In genomic region chrX:95509474-95509873, GRCh38 we compare ENCODE assay signal across 29 cellular contexts.
"Had no signal": no experiment of that assay in that cellular context is flagged by ENCODE, and none has a peak within 500 bp of the region (broad histone marks: within the 10 kb centered on the region; RNA-seq: fewer than 3 reads in every experiment).

No MANE protein-coding gene starts in this region.

- H3K27me3 ChIP-seq: stomach, suprapubic skin, testis, thyroid gland, tibial artery, tibial nerve, transverse colon, upper lobe of left lung, upper lobe of right lung, uterus, vagina had no signal

- H3K27ac Mint-ChIP-seq: stimulated activated effector memory CD8-positive, alpha-beta T cell treated with anti-CD3 and anti-CD28 coated beads, Interleukin-12 subunit alpha, Interleukin-12 subunit beta, amount 100 ng/mL, for 72 hours; stimulated activated memory B cell treated with anti-CD40 and anti-IgM and Interleukin-4, amounts not matched to agents 10 μg/mL and 1 μg/mL and 100 μg/mL, for 72 hours; stimulated activated naive B cell treated with anti-CD40 and anti-IgM and Interleukin-4, amounts not matched to agents 10 μg/mL and 1 μg/mL and 100 μg/mL, for 72 hours; stimulated activated naive CD8-positive, alpha-beta T cell treated with anti-CD3 and anti-CD28 coated beads, Interleukin-15, amount 100 ng/mL, for 72 hours; stimulated activated naive CD8-positive, alpha-beta T cell treated with anti-CD3 and anti-CD28 coated beads, Interleukin-15, Interleukin-2, amounts not matched to agents 100 ng/mL and 50 ng/mL, for 24 hours; type B pancreatic cell had no signal

- H3K27ac ChIP-seq: stomach, suprapubic skin, testis, thoracic aorta, thyroid gland, tibial artery, tibial nerve, transverse colon, upper lobe of left lung, upper lobe of right lung, uterus, vagina had no signal

- H3K9me3 Mint-ChIP-seq: stimulated activated naive CD8-positive, alpha-beta T cell treated with anti-CD3 and anti-CD28 coated beads, Interleukin-15, amount 100 ng/mL, for 72 hours; stimulated activated naive CD8-positive, alpha-beta T cell treated with anti-CD3 and anti-CD28 coated beads, Interleukin-15, Interleukin-2, amounts not matched to agents 100 ng/mL and 50 ng/mL, for 24 hours; type B pancreatic cell had no signal

- H3K36me3 Mint-ChIP-seq: stimulated activated effector memory CD8-positive, alpha-beta T cell treated with anti-CD3 and anti-CD28 coated beads, Interleukin-12 subunit alpha, Interleukin-12 subunit beta, amount 100 ng/mL, for 72 hours; stimulated activated memory B cell treated with anti-CD40 and anti-IgM and Interleukin-4, amounts not matched to agents 10 μg/mL and 1 μg/mL and 100 μg/mL, for 72 hours; stimulated activated naive B cell treated with anti-CD40 and anti-IgM and Interleukin-4, amounts not matched to agents 10 μg/mL and 1 μg/mL and 100 μg/mL, for 72 hours; type B pancreatic cell had no signal

- H3K4me3 Mint-ChIP-seq: stimulated activated effector memory CD8-positive, alpha-beta T cell treated with anti-CD3 and anti-CD28 coated beads, Interleukin-12 subunit alpha, Interleukin-12 subunit beta, amount 100 ng/mL, for 72 hours; stimulated activated memory B cell treated with anti-CD40 and anti-IgM and Interleukin-4, amounts not matched to agents 10 μg/mL and 1 μg/mL and 100 μg/mL, for 72 hours; stimulated activated naive B cell treated with anti-CD40 and anti-IgM and Interleukin-4, amounts not matched to agents 10 μg/mL and 1 μg/mL and 100 μg/mL, for 72 hours; stimulated activated naive CD8-positive, alpha-beta T cell treated with anti-CD3 and anti-CD28 coated beads, Interleukin-15, amount 100 ng/mL, for 72 hours; stimulated activated naive CD8-positive, alpha-beta T cell treated with anti-CD3 and anti-CD28 coated beads, Interleukin-15, Interleukin-2, amounts not matched to agents 100 ng/mL and 50 ng/mL, for 24 hours; type B pancreatic cell had no signal

- H3K9me3 ChIP-seq: suprapubic skin, testis, thoracic aorta, thyroid gland, transverse colon, upper lobe of left lung, upper lobe of right lung, uterus, vagina had no signal

- H3K36me3 ChIP-seq: stomach, suprapubic skin, thoracic aorta, thyroid gland, tibial artery, tibial nerve, transverse colon, upper lobe of left lung, upper lobe of right lung, uterus, vagina had no signal

- H3K4me1 Mint-ChIP-seq: stimulated activated effector memory CD8-positive, alpha-beta T cell treated with anti-CD3 and anti-CD28 coated beads, Interleukin-12 subunit alpha, Interleukin-12 subunit beta, amount 100 ng/mL, for 72 hours; stimulated activated memory B cell treated with anti-CD40 and anti-IgM and Interleukin-4, amounts not matched to agents 10 μg/mL and 1 μg/mL and 100 μg/mL, for 72 hours; stimulated activated naive B cell treated with anti-CD40 and anti-IgM and Interleukin-4, amounts not matched to agents 10 μg/mL and 1 μg/mL and 100 μg/mL, for 72 hours; stimulated activated naive CD8-positive, alpha-beta T cell treated with anti-CD3 and anti-CD28 coated beads, Interleukin-15, amount 100 ng/mL, for 72 hours had no signal

- H3K4me3 ChIP-seq: stomach, suprapubic skin, testis, thoracic aorta, thyroid gland, tibial artery, tibial nerve, transverse colon, upper lobe of left lung, upper lobe of right lung, uterus, vagina had no signal

- FAIRE-seq: urothelium cell line had no signal

- DNase-seq: stimulated activated CD4-positive, alpha-beta T cell treated with anti-CD3 and anti-CD28 coated beads, Interleukin-2, amount 100 ng/mL, for 48 hours; stimulated activated CD4-positive, alpha-beta T cell treated with anti-CD3 and anti-CD28 coated beads, Interleukin-4, amount 100 ng/mL, for 1 hour; stimulated activated CD4-positive, alpha-beta T cell treated with anti-CD3 and anti-CD28 coated beads, Interleukin-4, amount 100 ng/mL, for 24 hours; stimulated activated CD4-positive, alpha-beta T cell treated with anti-CD3 and anti-CD28 coated beads, Interleukin-4, amount 100 ng/mL, for 4 hours; stimulated activated CD8-positive, alpha-beta memory T cell treated with anti-CD3 and anti-CD28 coated beads, Interleukin-4, amount 100 ng/mL, for 48 hours; stimulated activated naive B cell treated with anti-CD40 and anti-IgM and Interleukin-4, amounts not matched to agents 10 μg/mL and 1 μg/mL and 100 μg/mL, for 72 hours; stimulated activated naive CD4-positive, alpha-beta T cell; stimulated activated naive CD4-positive, alpha-beta T cell treated with Interleukin-2 at 50 U/mL for 16 hours; stimulated activated naive CD8-positive, alpha-beta T cell treated with anti-CD3 and anti-CD28 coated beads, Interleukin-15, amount 100 ng/mL, for 72 hours; stimulated activated naive CD8-positive, alpha-beta T cell treated with anti-CD3 and anti-CD28 coated beads, Interleukin-15, Interleukin-2, amounts not matched to agents 100 U/mL and 50 U/mL, for 24 hours; stomach; substantia nigra; testis; thyroid gland; tibial artery; transverse colon; trophoblast cell; upper lobe of left lung; upper lobe of right lung; uterus had no signal

- H3K27me3 Mint-ChIP-seq: stimulated activated memory B cell treated with anti-CD40 and anti-IgM and Interleukin-4, amounts not matched to agents 10 μg/mL and 1 μg/mL and 100 μg/mL, for 72 hours; stimulated activated naive B cell treated with anti-CD40 and anti-IgM and Interleukin-4, amounts not matched to agents 10 μg/mL and 1 μg/mL and 100 μg/mL, for 72 hours; stimulated activated naive CD8-positive, alpha-beta T cell treated with anti-CD3 and anti-CD28 coated beads, Interleukin-15, amount 100 ng/mL, for 72 hours; stimulated activated naive CD8-positive, alpha-beta T cell treated with anti-CD3 and anti-CD28 coated beads, Interleukin-15, Interleukin-2, amounts not matched to agents 100 ng/mL and 50 ng/mL, for 24 hours; type B pancreatic cell had no signal

- H3K4me1 ChIP-seq: stomach, suprapubic skin, testis, thyroid gland, tibial artery, tibial nerve, transverse colon, upper lobe of left lung, upper lobe of right lung, uterus, vagina had no signal

- ATAC-seq: stimulated activated effector memory CD8-positive, alpha-beta T cell treated with anti-CD3 and anti-CD28 coated beads, Interleukin-12 subunit alpha, Interleukin-12 subunit beta, amount 100 ng/mL, for 72 hours; stimulated activated memory B cell treated with anti-CD40 and anti-IgM and Interleukin-4, amounts not matched to agents 10 μg/mL and 1 μg/mL and 100 μg/mL, for 72 hours; stimulated activated naive B cell treated with anti-CD40 and anti-IgM and Interleukin-4, amounts not matched to agents 10 μg/mL and 1 μg/mL and 100 μg/mL, for 72 hours; stimulated activated naive CD8-positive, alpha-beta T cell treated with anti-CD3 and anti-CD28 coated beads, Interleukin-15, amount 100 ng/mL, for 72 hours; stimulated activated naive CD8-positive, alpha-beta T cell treated with anti-CD3 and anti-CD28 coated beads, Interleukin-15, Interleukin-2, amounts not matched to agents 100 U/mL and 50 U/mL, for 24 hours; upper lobe of right lung had no signal
